ENCODE assay signal across 19 cellular contexts in genomic region chr15:66128116-66128715, GRCh38.
A peak's percentile ranks its signal among the peaks of the same experiment; 100 is the strongest.
DNase-seq lines count a peak whose midpoint lies in the region; ATAC-seq, FAIRE-seq and TF ChIP-seq lines count a peak whose summit lies in the region.
"Had no signal": no experiment of that assay in that cellular context is flagged by ENCODE, and none has a peak within 500 bp of the region (broad histone marks: within the 10 kb centered on the region; RNA-seq: fewer than 3 reads in every experiment).

No MANE protein-coding gene starts in this region.

- H3K9me3 ChIP-seq in H9 (ENCODE audit: control insufficient read depth, low read depth, low read length), result no peaks in the 10 kb centered on the region
- no peaks in the 10 kb centered on the region for H3K9me3 ChIP-seq in H1 (ENCODE audit: insufficient read depth in 2 of 2, low read depth in 1 of 2, low read length in 1 of 2)
- H3K9me3 ChIP-seq: Caco-2, Peyer's patch, SJCRH30 had no signal

- H4K20me1 ChIP-seq in H9 (ENCODE audit: control insufficient read depth, insufficient read depth, insufficient read length) (no peaks in the 10 kb centered on the region), H1 (replicated peaks in 1 of 2; ENCODE audit: control insufficient read depth in 1 of 2, insufficient read depth in 2 of 2, low read length in 2 of 2) (peaks cover 0 to 1% of the 10 kb centered on the region in 2 experiments)

- H3K36me3 Mint-ChIP-seq in H9 (ENCODE audit: insufficient read depth in 1 of 3, low read depth in 3 of 3), result no peaks in the 10 kb centered on the region
- no peaks in the 10 kb centered on the region for H3K36me3 Mint-ChIP-seq in stimulated activated memory B cell treated with anti-CD40 and anti-IgM and Interleukin-4, amounts not matched to agents 10 μg/mL and 1 μg/mL and 100 μg/mL, for 72 hours
- H3K36me3 Mint-ChIP-seq in activated T-helper 2 cell treated with anti-CD3 and anti-CD28 coated beads, Interferon-gamma antibody, Interleukin-2, Interleukin-4, amounts not matched to agents 10 μg/mL and 5 μg/mL and 100 μg/mL, durations not matched to agents 14 hours and 24 hours and 36 hours (ENCODE audit: low read depth), result no peaks in the 10 kb centered on the region
- H3K36me3 Mint-ChIP-seq: CD4-positive, alpha-beta memory T cell had no signal

- peaks cover 11% of the 10 kb centered on the region for H3K27me3 Mint-ChIP-seq in H9 (ENCODE audit: low read depth)
- peaks cover 64% of the 10 kb centered on the region for H3K27me3 Mint-ChIP-seq in stimulated activated memory B cell treated with anti-CD40 and anti-IgM and Interleukin-4, amounts not matched to agents 10 μg/mL and 1 μg/mL and 100 μg/mL, for 72 hours
- peaks cover 3% of the 10 kb centered on the region for H3K27me3 Mint-ChIP-seq in activated T-helper 2 cell treated with anti-CD3 and anti-CD28 coated beads, Interferon-gamma antibody, Interleukin-2, Interleukin-4, amounts not matched to agents 10 μg/mL and 5 μg/mL and 100 μg/mL, durations not matched to agents 14 hours and 24 hours and 36 hours (ENCODE audit: low read depth)

- H3K56ac ChIP-seq in H9 (ENCODE audit: insufficient read length, low read depth, low read length) (no peak overlapping the region), H1 (replicated peaks; ENCODE audit: insufficient read length, low read depth, low read length) (no peak overlapping the region), mesendoderm (ENCODE audit: low read length) (no peak overlapping the region)

- no peaks in the 10 kb centered on the region for H3K9me3 Mint-ChIP-seq in H9
- no peaks in the 10 kb centered on the region for H3K9me3 Mint-ChIP-seq in stimulated activated memory B cell treated with anti-CD40 and anti-IgM and Interleukin-4, amounts not matched to agents 10 μg/mL and 1 μg/mL and 100 μg/mL, for 72 hours
- no peaks in the 10 kb centered on the region for H3K9me3 Mint-ChIP-seq in activated T-helper 2 cell treated with anti-CD3 and anti-CD28 coated beads, Interferon-gamma antibody, Interleukin-2, Interleukin-4, amounts not matched to agents 10 μg/mL and 5 μg/mL and 100 μg/mL, durations not matched to agents 14 hours and 24 hours and 36 hours
- H3K9me3 Mint-ChIP-seq: CD4-positive, alpha-beta memory T cell had no signal

- H3K4me3 ChIP-seq in H1 (ENCODE audit: extremely low read depth in 1 of 4, insufficient read depth in 2 of 4, low read depth in 3 of 4, low read length in 4 of 4), result no peak overlapping the region
- H3K4me3 ChIP-seq in mesendoderm (ENCODE audit: low read length), result no peak overlapping the region
- H3K4me3 ChIP-seq: Peyer's patch, SJCRH30 had no signal

- H3K23ac ChIP-seq in H9 (ENCODE audit: insufficient read length, low read depth, low read length) (no peak overlapping the region), H1 (ENCODE audit: insufficient read length) (no peak overlapping the region), mesendoderm (ENCODE audit: low read length) (peak overlapping the region; percentile 50)

- POLR2A ChIA-PET in H1 (lab: Charles Lee; ENCODE audit: partially characterized antibody), result no interaction called here

- H3K27me3 ChIP-seq in H9 (ENCODE audit: insufficient read depth, low read length) (no peaks in the 10 kb centered on the region), H1 (replicated peaks in 1 of 4; ENCODE audit: control insufficient read depth in 3 of 4, extremely low read depth in 1 of 4, insufficient read depth in 3 of 4, low read length in 3 of 4) (peaks cover 0 to 5% (median 0%) of the 10 kb centered on the region in 4 experiments; a peak in 3 of 7 replicates), mesendoderm (ENCODE audit: insufficient read depth, low read length, poor library complexity) (no peaks in the 10 kb centered on the region)
- H3K27me3 ChIP-seq: Peyer's patch, SJCRH30 had no signal

- ATAC-seq in stimulated activated memory B cell treated with anti-CD40 and anti-IgM and Interleukin-4, amounts not matched to agents 10 μg/mL and 1 μg/mL and 100 μg/mL, for 72 hours, result peak; percentile 32
- ATAC-seq in GM21515 (IDR thresholded peaks at IDR 0.05; ENCODE audit: unreplicated experiment), result no peak

- H4K8ac ChIP-seq in H9 (replicated peaks; ENCODE audit: insufficient read length, low read depth, low read length) (no peak overlapping the region), H1 (ENCODE audit: extremely low read depth, insufficient read depth, low read length) (no peak overlapping the region; the same call in 1 of the 2 replicates), mesendoderm (ENCODE audit: low read depth, low read length) (no peak overlapping the region)

- DNase-seq in H9 (no peak), H1 (ENCODE audit: low read depth in 1 of 2, low spot score in 2 of 2) (no peak), mesendoderm (no peak)
- no peak for DNase-seq in activated T-cell treated with anti-CD3 and anti-CD28 coated beads, Interleukin-2, amount 50 U/mL, for 1 hour
- no peak for DNase-seq in activated T-helper 2 cell treated with anti-CD3 and anti-CD28 coated beads, Interferon-gamma antibody, Interleukin-2, Interleukin-4, amounts not matched to agents 10 μg/mL and 5 μg/mL and 100 μg/mL, durations not matched to agents 14 hours and 24 hours and 36 hours (ENCODE audit: low spot score)
- DNase-seq: Caco-2; CD4-positive, alpha-beta memory T cell; GDM1; GOT3; Karpas-422; NCI-H1694 treated with DMSO at 0.1 percent for 48 hours; NCI-H2081 treated with DMSO at 0.1 percent for 48 hours; NCI-H2171 treated with DMSO at 0.1 percent for 48 hours; NCI-H446; NCI-H526; Peyer's patch; SJCRH30 had no signal

- H3K4ac ChIP-seq in H9 (ENCODE audit: low read depth, low read length) (no peak overlapping the region), H1 (replicated peaks; ENCODE audit: insufficient read length, low read depth, low read length) (no peak overlapping the region), mesendoderm (ENCODE audit: low read depth, low read length) (no peak overlapping the region)

- H3K4me3 Mint-ChIP-seq in H9, result no peak overlapping the region
- H3K4me3 Mint-ChIP-seq in stimulated activated memory B cell treated with anti-CD40 and anti-IgM and Interleukin-4, amounts not matched to agents 10 μg/mL and 1 μg/mL and 100 μg/mL, for 72 hours, result no peak overlapping the region
- no peak overlapping the region for H3K4me3 Mint-ChIP-seq in activated T-helper 2 cell treated with anti-CD3 and anti-CD28 coated beads, Interferon-gamma antibody, Interleukin-2, Interleukin-4, amounts not matched to agents 10 μg/mL and 5 μg/mL and 100 μg/mL, durations not matched to agents 14 hours and 24 hours and 36 hours (ENCODE audit: low read depth)
- H3K4me3 Mint-ChIP-seq: CD4-positive, alpha-beta memory T cell had no signal

- H3K18ac ChIP-seq in H9 (ENCODE audit: insufficient read length, low read depth, low read length) (peak overlapping the region; percentile 7), H1 (ENCODE audit: extremely low read depth, low read length) (no peak overlapping the region), mesendoderm (ENCODE audit: low read length) (no peak overlapping the region)

- H2BK120ac ChIP-seq in H9 (ENCODE audit: low read depth, low read length, poor library complexity, severe bottlenecking) (no peak overlapping the region), H1 (replicated peaks; ENCODE audit: low read depth, low read length) (no peak overlapping the region), mesendoderm (ENCODE audit: low read depth, low read length) (no peak overlapping the region)

- CTCF ChIA-PET in H1 (lab: Charles Lee; ENCODE audit: partially characterized antibody), result interaction anchor here (0.9 to 1.1 kb wide), 3 partner anchors 16 to 47 kb away, joined by 3 to 4 read pairs (median 3); no protein-coding TSS in a partner anchor

- TF ChIP-seq CTCF in H9 (conservative IDR thresholded peaks at IDR 0.05), result no peak
- no peak for TF ChIP-seq CTCF in H1 (IDR thresholded peaks at IDR 0.05; ENCODE audit: control extremely low read depth in 1 of 3, insufficient read depth in 1 of 3, low read depth in 1 of 3, low read length in 3 of 3)

- intact Hi-C loops in activated T-helper 2 cell treated with anti-CD3 and anti-CD28 coated beads, Interferon-gamma antibody, Interleukin-2, Interleukin-4, amounts not matched to agents 10 μg/mL and 5 μg/mL and 100 μg/mL, durations not matched to agents 14 hours and 24 hours and 36 hours (cut with micrococcal nuclease), result no loop called here

- H2BK5ac ChIP-seq in H9 (ENCODE audit: insufficient read length, low read length) (no peak overlapping the region), H1 (ENCODE audit: low read depth, low read length) (peak overlapping the region; percentile 73; the same call in 1 of the 2 replicates), mesendoderm (ENCODE audit: low read length) (no peak overlapping the region)

- peaks cover 27 to 55% of the 10 kb centered on the region in 2 experiments for H3K4me1 Mint-ChIP-seq in H9
- no peaks in the 10 kb centered on the region for H3K4me1 Mint-ChIP-seq in stimulated activated memory B cell treated with anti-CD40 and anti-IgM and Interleukin-4, amounts not matched to agents 10 μg/mL and 1 μg/mL and 100 μg/mL, for 72 hours
- no peaks in the 10 kb centered on the region for H3K4me1 Mint-ChIP-seq in activated T-helper 2 cell treated with anti-CD3 and anti-CD28 coated beads, Interferon-gamma antibody, Interleukin-2, Interleukin-4, amounts not matched to agents 10 μg/mL and 5 μg/mL and 100 μg/mL, durations not matched to agents 14 hours and 24 hours and 36 hours (ENCODE audit: low read depth)
- H3K4me1 Mint-ChIP-seq: CD4-positive, alpha-beta memory T cell had no signal

- H3K27ac ChIP-seq in H9 (ENCODE audit: insufficient read length, low read depth, low read length) (no peak overlapping the region), H1 (ENCODE audit: low read depth, low read length) (no peak overlapping the region), mesendoderm (ENCODE audit: low read depth, low read length) (no peak overlapping the region)
- H3K27ac ChIP-seq: Peyer's patch, SJCRH30 had no signal

- H2AFZ ChIP-seq in H9 (ENCODE audit: low read length), result no peak overlapping the region
- H2AFZ ChIP-seq in H1 (ENCODE audit: low read length), result no peak overlapping the region

- H2BK12ac ChIP-seq in H9 (ENCODE audit: insufficient read length, low read depth, low read length) (no peak overlapping the region), H1 (ENCODE audit: low read depth, low read length) (no peak overlapping the region)

- no peak overlapping the region for H4K5ac ChIP-seq in H9 (ENCODE audit: insufficient read length, low read depth, low read length)
- no peak overlapping the region for H4K5ac ChIP-seq in H1 (ENCODE audit: insufficient read length, low read depth, low read length)
- no peak overlapping the region for H4K5ac ChIP-seq in mesendoderm (ENCODE audit: low read length)

- H3K4me2 ChIP-seq in H9 (ENCODE audit: insufficient read depth, insufficient read length, low read length) (no peak overlapping the region), H1 (ENCODE audit: insufficient read depth in 1 of 2, low read depth in 2 of 2, low read length in 2 of 2) (no peak overlapping the region), mesendoderm (ENCODE audit: low read length) (no peak overlapping the region)

- H2BK15ac ChIP-seq in H9 (ENCODE audit: low read depth, low read length), result no peak overlapping the region
- peak overlapping the region; percentile 35; the same call in 1 of the 2 replicates for H2BK15ac ChIP-seq in H1 (ENCODE audit: low read length)
- H2BK15ac ChIP-seq in mesendoderm (replicated peaks; ENCODE audit: low read depth), result no peak overlapping the region

- H3K9ac ChIP-seq in H9 (ENCODE audit: extremely low read depth, insufficient read length, low read length) (no peak overlapping the region), H1 (replicated peaks in 1 of 4; ENCODE audit: extremely low read depth in 1 of 4, low read depth in 3 of 4, low read length in 3 of 4) (no peak overlapping the region), mesendoderm (ENCODE audit: low read length) (no peak overlapping the region)

- H3K27ac Mint-ChIP-seq in H9, result no peak overlapping the region
- H3K27ac Mint-ChIP-seq in stimulated activated memory B cell treated with anti-CD40 and anti-IgM and Interleukin-4, amounts not matched to agents 10 μg/mL and 1 μg/mL and 100 μg/mL, for 72 hours, result no peak overlapping the region
- no peak overlapping the region for H3K27ac Mint-ChIP-seq in activated T-helper 2 cell treated with anti-CD3 and anti-CD28 coated beads, Interferon-gamma antibody, Interleukin-2, Interleukin-4, amounts not matched to agents 10 μg/mL and 5 μg/mL and 100 μg/mL, durations not matched to agents 14 hours and 24 hours and 36 hours
- H3K27ac Mint-ChIP-seq: CD4-positive, alpha-beta memory T cell had no signal

- no peak for TF ChIP-seq POLR2A in H1 (IDR thresholded peaks at IDR 0.05; ENCODE audit: control extremely low read depth in 1 of 2, low read depth in 2 of 2, low read length in 2 of 2)

- no peaks in the 10 kb centered on the region for H3K36me3 ChIP-seq in H1 (ENCODE audit: control insufficient read depth in 2 of 4, insufficient read depth in 4 of 4, low read length in 3 of 4)
- no peaks in the 10 kb centered on the region for H3K36me3 ChIP-seq in mesendoderm (ENCODE audit: control insufficient read depth, insufficient read depth, low read length)
- H3K36me3 ChIP-seq: Peyer's patch, SJCRH30 had no signal

- FAIRE-seq in H1 (lab: Jason Lieb, UNC), result no peak

- H2BK20ac ChIP-seq in H9 (ENCODE audit: low read depth, low read length, poor library complexity, severe bottlenecking) (no peak overlapping the region), H1 (ENCODE audit: low read length) (no peak overlapping the region)

- H3K14ac ChIP-seq in H9 (ENCODE audit: insufficient read depth, low read length) (no peak overlapping the region; the same call in 1 of the 2 replicates), H1 (ENCODE audit: insufficient read length) (no peak overlapping the region)

- H3K23me2 ChIP-seq in H9 (ENCODE audit: insufficient read length, low read depth, low read length, poor library complexity, severe bottlenecking) (no peaks in the 10 kb centered on the region), H1 (ENCODE audit: low read depth, low read length) (no peaks in the 10 kb centered on the region)

- H3K79me2 ChIP-seq in H9 (ENCODE audit: insufficient read depth, low read length), result no peaks in the 10 kb centered on the region
- no peaks in the 10 kb centered on the region for H3K79me2 ChIP-seq in H1 (ENCODE audit: control insufficient read depth in 1 of 2, insufficient read depth in 2 of 2, low read length in 2 of 2)
- no peaks in the 10 kb centered on the region for H3K79me2 ChIP-seq in mesendoderm (ENCODE audit: control insufficient read depth, insufficient read depth, low read length)

- TF ChIP-seq EP300 in H1 (IDR thresholded peaks at IDR 0.05; ENCODE audit: borderline replicate concordance in 1 of 2, low read depth in 2 of 2, low read length in 2 of 2), result no peak

- no peak for TF ChIP-seq RAD21 in H1 (IDR thresholded peaks at IDR 0.05 in 1 of 2, conservative IDR thresholded peaks at IDR 0.05 in 1 of 2; ENCODE audit: low read depth in 2 of 2, low read length in 2 of 2)

- no CpG with 5 or more reads among the region's 9 CpGs for WGBS in H9 (ENCODE audit: extremely low coverage, insufficient read length, low lambda C conversion rate)
- 88% methylated on average over 9 of the region's 9 CpGs; no CpG with 5 or more reads in 1 of the 2 experiments for WGBS in H1 (ENCODE audit: extremely low coverage in 1 of 2, insufficient coverage in 1 of 2, insufficient read length in 1 of 2, insufficient replicate concordance in 2 of 2, low coverage in 1 of 2, low lambda C conversion rate in 2 of 2, missing lambda C conversion rate in 1 of 2), 2 experiments
- WGBS in mesendoderm (ENCODE audit: extremely low coverage, insufficient coverage, low lambda C conversion rate), result no CpG with 5 or more reads among the region's 9 CpGs

- no peak overlapping the region for H4K91ac ChIP-seq in H9 (ENCODE audit: insufficient read length, low read depth, low read length)
- H4K91ac ChIP-seq in H1 (replicated peaks; ENCODE audit: insufficient read length, low read length), result no peak overlapping the region

- no peaks in the 10 kb centered on the region; the same call in 1 of the 2 replicates for H3K4me1 ChIP-seq in H9 (ENCODE audit: insufficient read depth, low read length)
- peaks cover 0 to 7% (median 4%) of the 10 kb centered on the region in 4 experiments; a peak in 5 of 7 replicates for H3K4me1 ChIP-seq in H1 (replicated peaks in 1 of 4; ENCODE audit: control insufficient read depth in 3 of 4, insufficient read depth in 4 of 4, low read length in 3 of 4)
- no peaks in the 10 kb centered on the region for H3K4me1 ChIP-seq in mesendoderm (ENCODE audit: control insufficient read depth, low read depth, low read length)
- H3K4me1 ChIP-seq: Caco-2, Peyer's patch had no signal

- no peak overlapping the region for H2AK5ac ChIP-seq in H9 (ENCODE audit: insufficient read length, low read length)
- no peak overlapping the region for H2AK5ac ChIP-seq in H1 (ENCODE audit: low read depth, low read length)
- no peak overlapping the region for H2AK5ac ChIP-seq in mesendoderm (ENCODE audit: low read length)

- H3K79me1 ChIP-seq in H9 (ENCODE audit: insufficient read depth, low read depth, low read length, poor library complexity, severe bottlenecking) (no peaks in the 10 kb centered on the region), H1 (ENCODE audit: low read depth, low read length) (no peaks in the 10 kb centered on the region), mesendoderm (ENCODE audit: low read length) (no peaks in the 10 kb centered on the region)

- H3T11ph ChIP-seq in H9 (ENCODE audit: low read length), result no peak overlapping the region
